ENCODE assay signal across 8 cellular contexts in the genomic region with DNA sequence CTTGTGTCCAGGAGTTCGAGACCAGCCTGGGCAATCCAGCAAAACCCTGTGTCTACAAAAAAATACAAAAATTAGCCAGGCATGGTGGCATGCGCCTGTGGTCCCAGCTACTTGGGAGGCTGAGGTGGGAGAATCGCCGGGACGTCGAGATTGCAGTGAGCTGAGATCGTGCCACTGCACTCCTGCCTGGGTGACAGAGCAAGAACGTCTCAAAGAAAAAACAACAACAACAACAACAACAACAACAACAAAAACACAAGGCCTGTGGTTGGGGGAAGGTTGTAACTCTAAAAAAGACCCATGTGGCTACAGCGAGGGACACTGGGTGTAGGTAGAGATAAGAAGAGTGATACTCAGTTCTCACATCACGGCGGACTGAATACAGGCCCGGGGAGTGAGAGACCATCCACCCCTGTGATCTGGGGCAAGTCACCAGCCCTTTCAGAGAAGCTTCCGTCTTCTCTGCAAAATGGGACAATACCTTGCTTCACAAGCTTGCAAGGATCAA. TPM values are rescaled to one million over a fixed set of nuclear protein-coding genes. Genes with fewer than 3 reads are reported as not detected.
DNase-seq lines count a peak whose midpoint lies in the region; ATAC-seq and TF ChIP-seq lines count a peak whose summit lies in the region.

No MANE protein-coding gene starts in this region.

- peak overlapping the region; percentile 74; the same call in 1 of the 2 replicates for H3K27ac ChIP-seq in HCT116 (ENCODE audit: low read depth, low read length)

- peaks cover 0 to 8% (median 0%) of the 10 kb centered on the region in 3 donors for H3K27me3 Mint-ChIP-seq in CD14-positive monocyte (ENCODE audit: low read depth in 3 of 3)
- no peaks in the 10 kb centered on the region for H3K27me3 Mint-ChIP-seq in activated T-helper 2 cell treated with anti-CD3 and anti-CD28 coated beads, Interferon-gamma antibody, Interleukin-2, Interleukin-4, amounts not matched to agents 10 μg/mL and 5 μg/mL and 100 μg/mL, durations not matched to agents 14 hours and 24 hours and 36 hours (ENCODE audit: low read depth)
- H3K27me3 Mint-ChIP-seq in natural killer cell (ENCODE audit: low read depth in 2 of 2), result no peaks in the 10 kb centered on the region

- H2AFZ ChIP-seq in HCT116 (ENCODE audit: low read depth, low read length, poor library complexity, severe bottlenecking), result no peak overlapping the region

- intact Hi-C loops in CD14-positive monocyte (cut with micrococcal nuclease) (loop anchor here in 1 of 2 donors (5.0 kb wide), 1 partner anchor 36 kb away; no protein-coding TSS in a partner anchor), HCT116 (cut with micrococcal nuclease) (loop anchor here (1.0 kb wide), 1 partner anchor 26 kb away; no protein-coding TSS in a partner anchor), natural killer cell (cut with micrococcal nuclease) (loop anchor here (1.0 to 5.0 kb wide), 3 partner anchors 11 to 36 kb away; no protein-coding TSS in a partner anchor), posterior vena cava (cut with DNase I) (no loop called here)
- intact Hi-C loops in activated T-helper 2 cell treated with anti-CD3 and anti-CD28 coated beads, Interferon-gamma antibody, Interleukin-2, Interleukin-4, amounts not matched to agents 10 μg/mL and 5 μg/mL and 100 μg/mL, durations not matched to agents 14 hours and 24 hours and 36 hours (cut with micrococcal nuclease), result loop anchor here (5.0 kb wide), 1 partner anchor 269 kb away; the partner anchor contains the start of gene USP48

- RAD21 ChIA-PET in HCT116 (lab: Charles Lee; ENCODE audit: low non-redundant PET in 1 of 2, low total read pairs in 2 of 2, uncharacterized antibody in 2 of 2, unreplicated experiment in 2 of 2), result interaction anchor here in 1 of 2 experiments (1.8 kb wide), 1 partner anchor 26 kb away, joined by 7 read pairs; no protein-coding TSS in a partner anchor

- H3K4me3 Mint-ChIP-seq in CD14-positive monocyte, result peak overlapping the region in 1 of 2 donors; percentile 79
- H3K4me3 Mint-ChIP-seq in activated T-helper 2 cell treated with anti-CD3 and anti-CD28 coated beads, Interferon-gamma antibody, Interleukin-2, Interleukin-4, amounts not matched to agents 10 μg/mL and 5 μg/mL and 100 μg/mL, durations not matched to agents 14 hours and 24 hours and 36 hours (ENCODE audit: low read depth), result peak overlapping the region; percentile 86
- peak overlapping the region; percentile 94 for H3K4me3 Mint-ChIP-seq in natural killer cell

- no peak for TF ChIP-seq CTCF in CD14-positive monocyte (IDR thresholded peaks at IDR 0.05)
- TF ChIP-seq CTCF in HCT116 (IDR thresholded peaks at IDR 0.05 in 2 of 3, conservative IDR thresholded peaks at IDR 0.05 in 1 of 3; ENCODE audit: borderline replicate concordance in 1 of 3, insufficient read depth in 1 of 3, low read depth in 2 of 3, low read length in 2 of 3), result no peak
- TF ChIP-seq CTCF in natural killer cell (IDR thresholded peaks at IDR 0.05), result no peak

- CTCF ChIA-PET in HCT116 (lab: Charles Lee), result interaction anchor here (1.0 to 1.7 kb wide), 3 partner anchors 12 to 28 kb away, joined by 3 to 4 read pairs (median 4); no protein-coding TSS in a partner anchor

- peaks cover 2 to 5% of the 10 kb centered on the region in 2 experiments; a peak in 2 of 4 replicates for H3K36me3 ChIP-seq in HCT116 (ENCODE audit: control insufficient read depth in 1 of 2, insufficient read depth in 2 of 2, low read length in 2 of 2)

- H3K9me2 ChIP-seq in HCT116 (ENCODE audit: insufficient read depth), result no peaks in the 10 kb centered on the region

- H3K36me3 Mint-ChIP-seq in CD14-positive monocyte, result peaks cover 13 to 23% of the 10 kb centered on the region in 2 donors
- H3K36me3 Mint-ChIP-seq in activated T-helper 2 cell treated with anti-CD3 and anti-CD28 coated beads, Interferon-gamma antibody, Interleukin-2, Interleukin-4, amounts not matched to agents 10 μg/mL and 5 μg/mL and 100 μg/mL, durations not matched to agents 14 hours and 24 hours and 36 hours (ENCODE audit: low read depth), result peaks cover 30% of the 10 kb centered on the region
- no peaks in the 10 kb centered on the region for H3K36me3 Mint-ChIP-seq in natural killer cell

- peaks cover 23 to 43% of the 10 kb centered on the region in 2 experiments for H3K4me1 ChIP-seq in HCT116 (ENCODE audit: control insufficient read depth in 1 of 2, insufficient read depth in 2 of 2, low read length in 2 of 2)

- H3K4me1 Mint-ChIP-seq in CD14-positive monocyte (peaks cover 60% of the 10 kb centered on the region), natural killer cell (peaks cover 38 to 54% of the 10 kb centered on the region in 2 donors)
- H3K4me1 Mint-ChIP-seq in activated T-helper 2 cell treated with anti-CD3 and anti-CD28 coated beads, Interferon-gamma antibody, Interleukin-2, Interleukin-4, amounts not matched to agents 10 μg/mL and 5 μg/mL and 100 μg/mL, durations not matched to agents 14 hours and 24 hours and 36 hours (ENCODE audit: low read depth), result peaks cover 51% of the 10 kb centered on the region

- DNase-seq in CD14-positive monocyte (ENCODE audit: low spot score), result no peak
- no peak for DNase-seq in HCT116 (ENCODE audit: low read depth, low spot score)
- DNase-seq in activated T-helper 2 cell treated with anti-CD3 and anti-CD28 coated beads, Interferon-gamma antibody, Interleukin-2, Interleukin-4, amounts not matched to agents 10 μg/mL and 5 μg/mL and 100 μg/mL, durations not matched to agents 14 hours and 24 hours and 36 hours (ENCODE audit: low spot score), result no peak
- no peak for DNase-seq in natural killer cell
- DNase-seq in inferior parietal cortex (ENCODE audit: extremely low spot score), result no peak
- DNase-seq in pons (ENCODE audit: low spot score), result no peak
- no peak for DNase-seq in NCI-H2107 treated with DMSO at 0.1 percent for 48 hours (lab: John Stamatoyannopoulos, UW; ENCODE audit: unreplicated experiment)
- no peak for DNase-seq in posterior vena cava (ENCODE audit: low spot score)

- ATAC-seq in HCT116 (no peak), natural killer cell (no peak)

- peak overlapping the region; percentile 97; the same call in 1 of the 2 replicates for H3K9ac ChIP-seq in HCT116 (ENCODE audit: low read length)

- TF ChIP-seq RAD21 in HCT116 (IDR thresholded peaks at IDR 0.05; ENCODE audit: low read depth), result no peak

- H3K9me3 ChIP-seq in HCT116 (ENCODE audit: control insufficient read depth in 1 of 2, insufficient read depth in 1 of 2, low read depth in 1 of 2, low read length in 2 of 2), result no peaks in the 10 kb centered on the region

- peaks cover 23% of the 10 kb centered on the region; the same call in 1 of the 2 replicates for H4K20me1 ChIP-seq in HCT116 (ENCODE audit: insufficient read depth)

- peak overlapping the region; percentile 78 for H3K4me2 ChIP-seq in HCT116 (ENCODE audit: low read length)

- H3K4me3 ChIP-seq in HCT116 (replicated peaks in 1 of 2; ENCODE audit: low read depth in 1 of 2, low read length in 2 of 2), result peak overlapping the region; percentile 77 to 95; a peak in 2 of 4 replicates

- H3K79me2 ChIP-seq in HCT116 (ENCODE audit: insufficient read depth, low read length), result peaks cover 39% of the 10 kb centered on the region

- peak overlapping the region; percentile 88 to 95 (median 93) for H3K27ac Mint-ChIP-seq in CD14-positive monocyte
- peak overlapping the region; percentile 93 for H3K27ac Mint-ChIP-seq in activated T-helper 2 cell treated with anti-CD3 and anti-CD28 coated beads, Interferon-gamma antibody, Interleukin-2, Interleukin-4, amounts not matched to agents 10 μg/mL and 5 μg/mL and 100 μg/mL, durations not matched to agents 14 hours and 24 hours and 36 hours
- H3K27ac Mint-ChIP-seq in natural killer cell, result peak overlapping the region; percentile 90 to 95

- peaks cover 0 to 2% (median 0%) of the 10 kb centered on the region in 7 donors for H3K9me3 Mint-ChIP-seq in CD14-positive monocyte
- no peaks in the 10 kb centered on the region for H3K9me3 Mint-ChIP-seq in activated T-helper 2 cell treated with anti-CD3 and anti-CD28 coated beads, Interferon-gamma antibody, Interleukin-2, Interleukin-4, amounts not matched to agents 10 μg/mL and 5 μg/mL and 100 μg/mL, durations not matched to agents 14 hours and 24 hours and 36 hours
- no peaks in the 10 kb centered on the region for H3K9me3 Mint-ChIP-seq in natural killer cell

- POLR2A ChIA-PET in HCT116 (lab: Charles Lee), result interaction anchor here (1.2 to 2.7 kb wide), 3 partner anchors 12 to 27 kb away, joined by 4 to 18 read pairs (median 4); no protein-coding TSS in a partner anchor

- H3K27me3 ChIP-seq in HCT116 (ENCODE audit: insufficient read depth, low read length), result no peaks in the 10 kb centered on the region

- no TSS peak for BruUV-seq in HCT116 (replicated peaks; lab: Mats Ljungman, UMichigan)

- TF ChIP-seq POLR2A in HCT116 (IDR thresholded peaks at IDR 0.05; ENCODE audit: borderline replicate concordance, extremely low read depth, insufficient read depth, insufficient read length), result no peak

TF ChIP-seq in HCT116, 20 proteins besides CTCF, POLR2A, EP300 and RAD21 (continues in another document):
- no peak for TF ChIP-seq ZNF274 (IDR thresholded peaks at IDR 0.05; ENCODE audit: low read depth, low read length)
- no peak for TF ChIP-seq SIN3A (IDR thresholded peaks at IDR 0.05; ENCODE audit: low read depth)
- TF ChIP-seq ATF3 (IDR thresholded peaks at IDR 0.05), result no peak
- TF ChIP-seq TCF7L2 (IDR thresholded peaks at IDR 0.05; ENCODE audit: borderline replicate concordance, extremely low read depth, insufficient read depth, insufficient read length), result no peak
- TF ChIP-seq SRF (IDR thresholded peaks at IDR 0.05; ENCODE audit: low read depth), result no peak
- TF ChIP-seq JUND (IDR thresholded peaks at IDR 0.05), result no peak

RNA-seq across cellular contexts. Expression of gene CDC42, which starts 0.8 kb away (rescaled TPM):
- polyA plus RNA-seq in CD14-positive monocyte, result 100 to 1,000 TPM; 606 to 731 TPM
- total RNA-seq in HCT116 (2021; ENCODE audit: unreplicated experiment) (217 TPM), natural killer cell (100 to 1,000 TPM; 454 to 470 (median 463) TPM), posterior vena cava (100 to 1,000 TPM; 214 to 262 TPM)
- 90.4 and 106 TPM in 2 replicates for polyA plus RNA-seq in HCT116 (2012)
- total RNA-seq in activated T-helper 2 cell treated with anti-CD3 and anti-CD28 coated beads, Interferon-gamma antibody, Interleukin-2, Interleukin-4, amounts not matched to agents 10 μg/mL and 5 μg/mL and 100 μg/mL, durations not matched to agents 14 hours and 24 hours and 36 hours, result 342 and 350 TPM in 2 replicates

RNA-seq across cellular contexts. Expression of gene CELA3A, which starts 50.2 kb away (rescaled TPM):
- not detected for polyA plus RNA-seq in CD14-positive monocyte
- 9.0 TPM for total RNA-seq in HCT116 (2021; ENCODE audit: unreplicated experiment)
- not detected in 2 replicates for polyA plus RNA-seq in HCT116 (2012)
- not detected in 2 replicates for total RNA-seq in activated T-helper 2 cell treated with anti-CD3 and anti-CD28 coated beads, Interferon-gamma antibody, Interleukin-2, Interleukin-4, amounts not matched to agents 10 μg/mL and 5 μg/mL and 100 μg/mL, durations not matched to agents 14 hours and 24 hours and 36 hours
- total RNA-seq in natural killer cell, result not detected
- total RNA-seq in posterior vena cava, result 1 to 10 TPM in 1 of 2 donors, not detected in 1; 7.6 TPM

Comparison
In these comparisons a context has a peak if more than half of its experiments do, and no peak if none do; other contexts are left out.
1. intact Hi-C loops: an anchor here in HCT116 (1.0 kb wide), activated T-helper 2 cell treated with anti-CD3 and anti-CD28 coated beads, Interferon-gamma antibody, Interleukin-2, Interleukin-4, amounts not matched to agents 10 μg/mL and 5 μg/mL and 100 μg/mL, durations not matched to agents 14 hours and 24 hours and 36 hours (5.0 kb wide) and natural killer cell (1.0 to 5.0 kb wide); none called in posterior vena cava.